Comparison of ENCODE assay signal across 32 cellular contexts in genomic region chr6:17577059-17577458, GRCh38.
"Had no signal": no experiment of that assay in that cellular context is flagged by ENCODE, and none has a peak within 500 bp of the region (broad histone marks: within the 10 kb centered on the region; RNA-seq: fewer than 3 reads in every experiment).

No MANE protein-coding gene starts in this region.

- H3K4me1 ChIP-seq: Peyer's patch, SJSA1 had no signal

- H3K9ac ChIP-seq: SK-N-SH had no signal

- H3K27me3 ChIP-seq: brain microvascular endothelial cell, Peyer's patch, SJSA1 had no signal

- H3K4me2 ChIP-seq: SK-N-SH had no signal

- H3K4me3 Mint-ChIP-seq: activated CD4-positive, alpha-beta memory T cell treated with anti-CD3 and anti-CD28 coated beads, Interleukin-2, amount 10 ng/mL, durations not matched to agents 7 days and 5 days; activated CD4-positive, alpha-beta T cell treated with anti-CD3 and anti-CD28 coated beads for 36 hours; activated naive CD8-positive, alpha-beta T cell treated with anti-CD3 and anti-CD28 coated beads for 36 hours; activated T-cell treated with anti-CD3 and anti-CD28 coated beads, Interleukin-2, amount 50 U/mL, for 72 hours; activated T-helper 17 cell treated with anti-CD3 and anti-CD28 coated beads, Interleukin-2, amount 50 U/mL, for 72 hours; T-helper 1 cell treated with Interleukin-12 subunit alpha and Interleukin-12 subunit beta and Interleukin-4 antibody, amounts not matched to agents 30 μg/mL and 1 μg/mL, for 36 hours; T-helper 2 cell treated with Interferon-gamma antibody and Interleukin-4, amounts not matched to agents 5 μg/mL and 100 μg/mL, for 36 hours; WTC11 had no signal

- H3K4me3 ChIP-seq: Peyer's patch, SJSA1 had no signal

- H3K36me3 ChIP-seq: brain microvascular endothelial cell, Peyer's patch, SJSA1 had no signal

- DNase-seq: activated CD4-positive, alpha-beta memory T cell treated with anti-CD3 and anti-CD28 coated beads, Interleukin-2, amount 10 ng/mL, durations not matched to agents 7 days and 5 days; activated CD4-positive, alpha-beta T cell treated with anti-CD3 and anti-CD28 coated beads for 36 hours; activated CD8-positive, alpha-beta memory T cell treated with anti-CD3 and anti-CD28 coated beads for 24 hours; activated effector memory CD4-positive, alpha-beta T cell treated with anti-CD3 and anti-CD28 coated beads, Interleukin-2, amount 50 U/mL, for 16 hours; activated naive CD4-positive, alpha-beta T cell; activated naive CD4-positive, alpha-beta T cell treated with anti-CD3 and anti-CD28 coated beads, Interleukin-2, amount 50 U/mL, for 16 hours; activated naive CD8-positive, alpha-beta T cell treated with anti-CD3 and anti-CD28 coated beads for 36 hours; activated T-cell treated with anti-CD3 and anti-CD28 coated beads, Interleukin-2, amount 50 U/mL, for 1 hour; activated T-cell treated with anti-CD3 and anti-CD28 coated beads, Interleukin-2, amount 50 U/mL, for 72 hours; amniotic stem cell; aorta; brain microvascular endothelial cell; central memory CD4-positive, alpha-beta T cell; MM.1S; MV-4-11; NCI-H1092; NCI-H1436 treated with DMSO at 0.1 percent for 48 hours; NCI-H1694 treated with DMSO at 0.1 percent for 48 hours; NCI-H2029 treated with DMSO at 0.1 percent for 48 hours; NCI-H345; NCI-H524 treated with DMSO at 0.1 percent for 48 hours; PC-3; Peyer's patch; RPMI8226; SHP77 treated with DMSO at 0.1 percent for 48 hours; SK-N-SH had no signal

- H3K36me3 Mint-ChIP-seq: activated naive CD8-positive, alpha-beta T cell treated with anti-CD3 and anti-CD28 coated beads for 36 hours had no signal

- H3K4me1 Mint-ChIP-seq: activated CD4-positive, alpha-beta T cell treated with anti-CD3 and anti-CD28 coated beads for 36 hours; activated naive CD8-positive, alpha-beta T cell treated with anti-CD3 and anti-CD28 coated beads for 36 hours; activated T-helper 17 cell treated with anti-CD3 and anti-CD28 coated beads, Interleukin-2, amount 50 U/mL, for 72 hours; WTC11 had no signal

- ATAC-seq: activated CD4-positive, alpha-beta T cell treated with anti-CD3 and anti-CD28 coated beads for 36 hours; activated CD4-positive, CD25-positive, alpha-beta regulatory T cell treated with anti-CD3 and anti-CD28 coated beads, Interleukin-2, amount 50 U/mL, for 24 hours; activated T-cell treated with anti-CD3 and anti-CD28 coated beads, Interleukin-2, amount 50 U/mL, for 72 hours; activated T-helper 17 cell treated with anti-CD3 and anti-CD28 coated beads, Interleukin-2, amount 50 U/mL, for 72 hours; PC-3; WTC11 had no signal

- H3K9me3 ChIP-seq: Peyer's patch, SJSA1, SK-N-SH had no signal

- H3K27ac ChIP-seq: brain microvascular endothelial cell, Peyer's patch, SJSA1 had no signal

- H3K9me3 Mint-ChIP-seq: activated T-helper 17 cell treated with anti-CD3 and anti-CD28 coated beads, Interleukin-2, amount 50 U/mL, for 72 hours had no signal

- H3K9me2 ChIP-seq: SK-N-SH had no signal

- H3K27ac Mint-ChIP-seq: activated CD4-positive, alpha-beta memory T cell treated with anti-CD3 and anti-CD28 coated beads, Interleukin-2, amount 10 ng/mL, durations not matched to agents 7 days and 5 days; activated CD4-positive, alpha-beta T cell treated with anti-CD3 and anti-CD28 coated beads for 36 hours; activated naive CD8-positive, alpha-beta T cell treated with anti-CD3 and anti-CD28 coated beads for 36 hours; activated T-cell treated with anti-CD3 and anti-CD28 coated beads, Interleukin-2, amount 50 U/mL, for 72 hours; activated T-helper 17 cell treated with anti-CD3 and anti-CD28 coated beads, Interleukin-2, amount 50 U/mL, for 72 hours; T-helper 1 cell treated with Interleukin-12 subunit alpha and Interleukin-12 subunit beta and Interleukin-4 antibody, amounts not matched to agents 30 μg/mL and 1 μg/mL, for 36 hours; T-helper 2 cell treated with Interferon-gamma antibody and Interleukin-4, amounts not matched to agents 5 μg/mL and 100 μg/mL, for 36 hours; WTC11 had no signal
